8 cellular contexts compared by ENCODE assay signal in the genomic region with DNA sequence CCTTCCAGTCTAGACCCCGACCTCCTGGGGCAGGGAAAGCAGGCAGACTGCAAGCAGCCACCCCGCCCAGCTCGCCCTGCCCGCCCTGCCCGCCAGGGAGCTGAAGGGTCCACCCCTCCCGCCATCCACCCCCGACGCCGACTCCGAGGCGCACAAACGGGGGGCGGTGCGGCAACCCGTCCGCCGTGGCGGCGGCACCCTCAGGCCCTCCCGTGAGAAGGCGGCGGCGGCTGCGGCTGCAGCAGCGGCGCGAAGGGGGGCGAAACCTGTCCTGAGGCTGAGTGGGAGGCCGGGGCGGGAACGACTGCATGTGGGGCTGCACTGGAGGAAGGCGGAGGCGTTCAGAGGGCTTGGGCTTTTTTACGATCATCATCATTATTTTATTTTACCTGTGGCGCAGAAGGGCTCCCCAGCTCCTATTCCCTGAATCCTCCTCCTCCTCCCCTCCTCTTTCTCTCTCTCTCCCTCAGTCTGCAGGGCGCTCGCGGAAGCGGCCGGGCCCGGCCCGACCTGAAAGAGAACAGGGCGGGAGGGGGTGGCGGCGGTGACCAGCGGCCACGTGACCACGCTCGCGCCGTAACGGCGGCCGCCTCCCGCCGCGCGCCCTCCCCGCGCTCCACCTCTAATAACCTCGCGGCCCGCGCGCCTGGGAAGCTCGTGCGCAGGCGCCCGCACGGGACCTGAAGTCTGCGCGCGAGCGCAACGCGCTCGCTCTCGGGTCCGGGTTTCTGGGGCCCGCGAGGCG. TPM values are rescaled to one million over a fixed set of nuclear protein-coding genes. Genes with fewer than 3 reads are reported as not detected.
DNase-seq lines count a peak whose midpoint lies in the region; ATAC-seq and TF ChIP-seq lines count a peak whose summit lies in the region.

A gene with protein sequence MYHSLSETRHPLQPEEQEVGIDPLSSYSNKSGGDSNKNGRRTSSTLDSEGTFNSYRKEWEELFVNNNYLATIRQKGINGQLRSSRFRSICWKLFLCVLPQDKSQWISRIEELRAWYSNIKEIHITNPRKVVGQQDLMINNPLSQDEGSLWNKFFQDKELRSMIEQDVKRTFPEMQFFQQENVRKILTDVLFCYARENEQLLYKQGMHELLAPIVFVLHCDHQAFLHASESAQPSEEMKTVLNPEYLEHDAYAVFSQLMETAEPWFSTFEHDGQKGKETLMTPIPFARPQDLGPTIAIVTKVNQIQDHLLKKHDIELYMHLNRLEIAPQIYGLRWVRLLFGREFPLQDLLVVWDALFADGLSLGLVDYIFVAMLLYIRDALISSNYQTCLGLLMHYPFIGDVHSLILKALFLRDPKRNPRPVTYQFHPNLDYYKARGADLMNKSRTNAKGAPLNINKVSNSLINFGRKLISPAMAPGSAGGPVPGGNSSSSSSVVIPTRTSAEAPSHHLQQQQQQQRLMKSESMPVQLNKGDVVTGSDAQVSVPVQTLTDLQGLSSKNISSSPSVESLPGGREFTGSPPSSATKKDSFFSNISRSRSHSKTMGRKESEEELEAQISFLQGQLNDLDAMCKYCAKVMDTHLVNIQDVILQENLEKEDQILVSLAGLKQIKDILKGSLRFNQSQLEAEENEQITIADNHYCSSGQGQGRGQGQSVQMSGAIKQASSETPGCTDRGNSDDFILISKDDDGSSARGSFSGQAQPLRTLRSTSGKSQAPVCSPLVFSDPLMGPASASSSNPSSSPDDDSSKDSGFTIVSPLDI (minus strand): TSS at position 540 of the 745 bp plus-strand sequence. CDS start 234,061 bp downstream, outside the sequence.

- TF ChIP-seq CTCF in IMR-90 (conservative IDR thresholded peaks at IDR 0.05; ENCODE audit: low read depth, low read length) (no peak), Panc1 (IDR thresholded peaks at IDR 0.05) (no peak), esophagus squamous epithelium (IDR thresholded peaks at IDR 0.05) (peak in 3 of 6 experiments; percentile 6 to 39 (median 23))

- peak; percentile 76 for TF ChIP-seq POLR2A in IMR-90 (IDR thresholded peaks at IDR 0.05; ENCODE audit: low read depth, low read length)
- TF ChIP-seq POLR2A in esophagus squamous epithelium (IDR thresholded peaks at IDR 0.05) = peak in 3 of 4 donors; percentile 63 to 85 (median 71)

- peak within 1 kb of the TSS; percentile 88 to 100 (median 97) for H3K27ac Mint-ChIP-seq in naive B cell
- peak within 1 kb of the TSS; percentile 100 for H3K27ac Mint-ChIP-seq in stimulated activated memory B cell treated with anti-CD40 and anti-IgM and Interleukin-4, amounts not matched to agents 10 μg/mL and 1 μg/mL and 100 μg/mL, for 72 hours

- H2BK15ac ChIP-seq in IMR-90 (ENCODE audit: low read depth, low read length) = 0 out of 3 replicates have a peak within 1 kb of the TSS, but pooled peaks have one; percentile 23

- H3K4me1 ChIP-seq in IMR-90 (ENCODE audit: control insufficient read depth, insufficient read depth, low read length) (peaks cover 4% of the 10 kb centered on the region), Panc1 (ENCODE audit: control insufficient read depth, insufficient read depth, low read length) (peaks cover 11% of the 10 kb centered on the region), esophagus squamous epithelium (peaks cover 0 to 43% (median 25%) of the 10 kb centered on the region in 3 donors)

- H3K4me1 Mint-ChIP-seq in activated T-cell treated with anti-CD3 and anti-CD28 coated beads, Interleukin-2, amount 50 U/mL, for 4 hours (ENCODE audit: low read depth) = peaks cover 38% of the 10 kb centered on the region
- H3K4me1 Mint-ChIP-seq in naive B cell = peaks cover 49 to 61% (median 53%) of the 10 kb centered on the region in 3 donors
- peaks cover 65% of the 10 kb centered on the region for H3K4me1 Mint-ChIP-seq in stimulated activated memory B cell treated with anti-CD40 and anti-IgM and Interleukin-4, amounts not matched to agents 10 μg/mL and 1 μg/mL and 100 μg/mL, for 72 hours

- H2BK5ac ChIP-seq in IMR-90 (ENCODE audit: low read depth, low read length, poor library complexity, severe bottlenecking) = peak within 1 kb of the TSS; percentile 73

- peak within 1 kb of the TSS; percentile 90; the same call in 1 of the 2 replicates for H3K56ac ChIP-seq in IMR-90 (ENCODE audit: extremely low read depth, insufficient read depth, low read length)

- peak within 1 kb of the TSS; percentile 94 to 95 for H4K8ac ChIP-seq in IMR-90 (ENCODE audit: low read depth in 2 of 2, low read length in 2 of 2)

- peak within 1 kb of the TSS; percentile 74 for H4K91ac ChIP-seq in IMR-90 (ENCODE audit: insufficient read depth, low read depth, low read length)

- H3K4me3 Mint-ChIP-seq in activated T-cell treated with anti-CD3 and anti-CD28 coated beads, Interleukin-2, amount 50 U/mL, for 4 hours = peak within 1 kb of the TSS; percentile 90
- H3K4me3 Mint-ChIP-seq in naive B cell = peak within 1 kb of the TSS; percentile 92 to 97 (median 93)
- H3K4me3 Mint-ChIP-seq in stimulated activated memory B cell treated with anti-CD40 and anti-IgM and Interleukin-4, amounts not matched to agents 10 μg/mL and 1 μg/mL and 100 μg/mL, for 72 hours = peak within 1 kb of the TSS; percentile 93

- intact Hi-C loops in IMR-90 (cut with micrococcal nuclease) = loop anchor here (2.0 to 10.0 kb wide), 4 partner anchors 97 to 487 kb away; no protein-coding TSS in a partner anchor
- intact Hi-C loops in Panc1 (cut with micrococcal nuclease; ENCODE audit: unreplicated experiment) = no loop called here
- intact Hi-C loops in esophagus squamous epithelium (cut with DNase I) = no loop called here

- no peaks in the 10 kb centered on the region for H3K36me3 Mint-ChIP-seq in activated T-cell treated with anti-CD3 and anti-CD28 coated beads, Interleukin-2, amount 50 U/mL, for 4 hours (ENCODE audit: insufficient read depth)
- no peaks in the 10 kb centered on the region for H3K36me3 Mint-ChIP-seq in naive B cell
- H3K36me3 Mint-ChIP-seq in stimulated activated memory B cell treated with anti-CD40 and anti-IgM and Interleukin-4, amounts not matched to agents 10 μg/mL and 1 μg/mL and 100 μg/mL, for 72 hours = no peaks in the 10 kb centered on the region

- BruUV-seq in IMR-90 (replicated peaks; lab: Mats Ljungman, UMichigan) (no TSS peak), Panc1 (replicated peaks; lab: Mats Ljungman, UMichigan) (no TSS peak)

- no peaks in the 10 kb centered on the region for H3K9me3 ChIP-seq in IMR-90 (ENCODE audit: control insufficient read depth, insufficient read depth, low read length)
- H3K9me3 ChIP-seq in Panc1 (ENCODE audit: control insufficient read depth, insufficient read depth, low read depth, low read length) = no peaks in the 10 kb centered on the region
- no peaks in the 10 kb centered on the region for H3K9me3 ChIP-seq in esophagus squamous epithelium

- in situ Hi-C loops in IMR-90 (cut with MboI; ENCODE audit: low sequenced_read_pairs) = no loop called here
- in situ Hi-C loops in Panc1 (cut with HindIII; ENCODE audit: low pct_unique_long_range_greater_than_20kb, low sequenced_read_pairs) = no loop called here

- peak within 1 kb of the TSS; percentile 59 for H3K4ac ChIP-seq in IMR-90 (ENCODE audit: low read depth, low read length)

- 0% methylated on average over 7 of the region's 82 CpGs; no CpG with 5 or more reads in 1 of the 2 experiments for WGBS in IMR-90 (ENCODE audit: extremely low coverage in 2 of 2, insufficient read length in 1 of 2), 2 experiments
- WGBS in esophagus squamous epithelium, 2 donors = 0% methylated on average over 7 to 20 of the region's 82 CpGs

- peak within 1 kb of the TSS; percentile 56 for H3K18ac ChIP-seq in IMR-90 (ENCODE audit: low read depth, low read length)

- H2BK120ac ChIP-seq in IMR-90 (ENCODE audit: low read depth, low read length) = peak within 1 kb of the TSS; percentile 35

- peaks cover 10 to 15% of the 10 kb centered on the region in 2 experiments for H3K79me1 ChIP-seq in IMR-90 (ENCODE audit: low read depth in 1 of 2, low read length in 2 of 2)

- CTCF ChIA-PET in IMR-90 (lab: Yijun Ruan, JAX) (no interaction called here), Panc1 (lab: Charles Lee) (interaction anchor here (1.0 to 1.1 kb wide), 2 partner anchors 11 to 97 kb away, joined by 3 to 4 read pairs; no protein-coding TSS in a partner anchor)

- dilution Hi-C loops in IMR-90 (cut with HindIII; ENCODE audit: low sequenced_read_pairs, unreplicated experiment) = no loop called here

- H2AK9ac ChIP-seq in IMR-90 (replicated peaks; ENCODE audit: low read depth, low read length, poor library complexity) = peak within 1 kb of the TSS; percentile 83

- ATAC-seq in GM21528 (IDR thresholded peaks at IDR 0.05; ENCODE audit: low FRiP score, unreplicated experiment) = peak; percentile 78
- peak; percentile 94 for ATAC-seq in IMR-90 (ENCODE audit: low read depth)
- peak; percentile 91 for ATAC-seq in Panc1
- ATAC-seq in activated T-cell treated with anti-CD3 and anti-CD28 coated beads, Interleukin-2, amount 50 U/mL, for 4 hours = peak; percentile 93 to 95
- peak; percentile 85 to 87 for ATAC-seq in naive B cell (ENCODE audit: low read depth in 2 of 2)
- ATAC-seq in stimulated activated memory B cell treated with anti-CD40 and anti-IgM and Interleukin-4, amounts not matched to agents 10 μg/mL and 1 μg/mL and 100 μg/mL, for 72 hours = peak; percentile 94

- H4K5ac ChIP-seq in IMR-90 (ENCODE audit: low read depth, low read length) = peak within 1 kb of the TSS; percentile 61

- POLR2A ChIA-PET in IMR-90 (lab: Charles Lee; ENCODE audit: unreplicated experiment) (interaction anchor here (0.6 kb wide), 1 partner anchor 71 kb away, joined by 7 read pairs; no protein-coding TSS in a partner anchor), Panc1 (lab: Charles Lee) (interaction anchor here (0.7 kb wide), 1 partner anchor 11 kb away, joined by 6 read pairs; no protein-coding TSS in a partner anchor)

- peak within 1 kb of the TSS; percentile 39 for H3K23ac ChIP-seq in IMR-90 (ENCODE audit: low read depth, low read length)

- H3K27me3 ChIP-seq in IMR-90 (ENCODE audit: control insufficient read depth, insufficient read depth, low read length) (no peaks in the 10 kb centered on the region), Panc1 (ENCODE audit: control insufficient read depth, insufficient read depth, low read length) (no peaks in the 10 kb centered on the region), esophagus squamous epithelium (no peaks in the 10 kb centered on the region)

- peak within 1 kb of the TSS; percentile 89 for H3K14ac ChIP-seq in IMR-90 (replicated peaks; ENCODE audit: low read depth, low read length)

- H2AFZ ChIP-seq in IMR-90 (replicated peaks; ENCODE audit: low read length, poor library complexity) = peak within 1 kb of the TSS; percentile 98

- H3K4me2 ChIP-seq in IMR-90 (ENCODE audit: low read depth, low read length) = peak within 1 kb of the TSS; percentile 80

- no peak for TF ChIP-seq RAD21 in IMR-90 (IDR thresholded peaks at IDR 0.05; ENCODE audit: low read length)

- H3K9me3 Mint-ChIP-seq in activated T-cell treated with anti-CD3 and anti-CD28 coated beads, Interleukin-2, amount 50 U/mL, for 4 hours = no peaks in the 10 kb centered on the region
- no peaks in the 10 kb centered on the region for H3K9me3 Mint-ChIP-seq in naive B cell
- H3K9me3 Mint-ChIP-seq in stimulated activated memory B cell treated with anti-CD40 and anti-IgM and Interleukin-4, amounts not matched to agents 10 μg/mL and 1 μg/mL and 100 μg/mL, for 72 hours = no peaks in the 10 kb centered on the region

- no peaks in the 10 kb centered on the region for H4K20me1 ChIP-seq in IMR-90 (ENCODE audit: insufficient read depth, low read length)

- H2AK5ac ChIP-seq in IMR-90 (ENCODE audit: low read depth, low read length) = peak within 1 kb of the TSS; percentile 2

- H2BK20ac ChIP-seq in IMR-90 (ENCODE audit: low read depth, low read length) = no peak within 1 kb of the TSS

- H3K9me1 ChIP-seq in IMR-90 (ENCODE audit: insufficient read depth, low read length) = no peaks in the 10 kb centered on the region

- H3K27ac ChIP-seq in IMR-90 (ENCODE audit: insufficient read depth, low read length) (peak within 1 kb of the TSS; percentile 76), Panc1 (ENCODE audit: low read length) (peak within 1 kb of the TSS; percentile 97), esophagus squamous epithelium (peak within 1 kb of the TSS; percentile 99 to 100 (median 100))

- H3K4me3 ChIP-seq in IMR-90 (ENCODE audit: insufficient read depth, low read depth, low read length) = peak within 1 kb of the TSS; percentile 72
- peak within 1 kb of the TSS; percentile 66 to 86 for H3K4me3 ChIP-seq in Panc1 (ENCODE audit: low read depth in 2 of 2, low read length in 2 of 2)
- peak within 1 kb of the TSS; percentile 76 to 92 (median 90) for H3K4me3 ChIP-seq in esophagus squamous epithelium

- H3K9ac ChIP-seq in IMR-90 (ENCODE audit: low read depth, low read length) = peak within 1 kb of the TSS; percentile 82

- DNase-seq in DMS114 treated with DMSO at 0.1 percent for 48 hours (lab: John Stamatoyannopoulos, UW; ENCODE audit: unreplicated experiment) (peak; percentile 92), IMR-90 (peak; percentile 50), Panc1 (ENCODE audit: low read depth, low spot score) (no peak), esophagus squamous epithelium (lab: John Stamatoyannopoulos, UW) (peak; percentile 65), naive B cell (peak; percentile 93)
- DNase-seq in activated T-cell treated with anti-CD3 and anti-CD28 coated beads, Interleukin-2, amount 50 U/mL, for 4 hours = peak; percentile 83

- no peaks in the 10 kb centered on the region for H3K36me3 ChIP-seq in IMR-90 (ENCODE audit: control insufficient read depth, insufficient read depth, low read length)
- no peaks in the 10 kb centered on the region; the same call in 1 of the 2 replicates for H3K36me3 ChIP-seq in Panc1 (ENCODE audit: control insufficient read depth, insufficient read depth, low read length)
- H3K36me3 ChIP-seq in esophagus squamous epithelium = no peaks in the 10 kb centered on the region

- H3K27me3 Mint-ChIP-seq in activated T-cell treated with anti-CD3 and anti-CD28 coated beads, Interleukin-2, amount 50 U/mL, for 4 hours (ENCODE audit: low read depth) = no peaks in the 10 kb centered on the region
- H3K27me3 Mint-ChIP-seq in naive B cell = no peaks in the 10 kb centered on the region
- no peaks in the 10 kb centered on the region for H3K27me3 Mint-ChIP-seq in stimulated activated memory B cell treated with anti-CD40 and anti-IgM and Interleukin-4, amounts not matched to agents 10 μg/mL and 1 μg/mL and 100 μg/mL, for 72 hours

RNA-seq across cellular contexts. Expression of the gene that starts here (rescaled TPM):
- total RNA-seq in IMR-90 (2012; rRNA removed) (53.6 and 57.0 TPM in 2 replicates), Panc1 (2021; ENCODE audit: unreplicated experiment) (30.4 TPM), esophagus squamous epithelium (10 to 100 TPM; 32.8 to 56.1 (median 39.9) TPM)
- polyA plus RNA-seq in IMR-90 (2012; rRNA removed) (16.1 and 16.4 TPM in 2 replicates), naive B cell (ENCODE audit: low read depth in 6 of 6) (10 to 100 TPM; 54.7 to 83.0 (median 73.6) TPM)
- polyA plus RNA-seq in IMR-90 (2012; cell fraction: cytosol; rRNA removed) = 5.3 and 6.8 TPM in 2 replicates
- 5.7 and 10.8 TPM in 2 replicates for polyA plus RNA-seq in IMR-90 (2012; cell fraction: nucleus; rRNA removed; ENCODE audit: low replicate concordance)
- polyA plus RNA-seq in Panc1 (2012; ENCODE audit: insufficient read length) = 11.7 TPM
- 10 to 100 TPM; 22.4 to 25.3 (median 25.2) TPM for total RNA-seq in activated T-cell treated with anti-CD3 and anti-CD28 coated beads, Interleukin-2, amount 50 U/mL, for 4 hours
